In the genomic region with DNA sequence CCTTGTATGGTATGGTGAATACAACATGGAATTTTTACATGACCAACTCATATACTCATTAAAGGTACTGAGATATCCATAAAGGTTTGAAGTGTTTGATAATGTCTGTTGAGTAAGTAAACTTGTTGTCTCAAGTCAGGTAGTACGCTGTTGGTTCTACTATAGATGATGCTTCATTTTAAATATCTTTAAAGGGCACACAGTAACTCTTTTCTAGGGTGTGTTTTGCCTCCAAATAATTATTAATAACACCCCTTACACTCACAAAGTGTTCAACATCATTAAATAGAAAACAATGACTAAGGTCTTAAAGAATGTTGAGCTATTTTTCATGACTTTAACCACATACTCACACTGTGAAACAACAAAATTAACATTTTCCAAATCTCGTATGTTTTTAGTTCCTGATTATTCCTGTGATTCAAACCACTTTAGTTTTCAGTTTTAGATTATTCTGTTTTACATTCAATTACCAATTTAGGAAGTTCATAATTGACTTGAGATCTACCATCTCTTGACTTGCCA, we compare ENCODE assay signal across 19 cellular contexts.
DNase-seq lines count a peak whose midpoint lies in the region; ATAC-seq and TF ChIP-seq lines count a peak whose summit lies in the region.
"Had no signal": no experiment of that assay in that cellular context is flagged by ENCODE, and none has a peak within 500 bp of the region (broad histone marks: within the 10 kb centered on the region; RNA-seq: fewer than 3 reads in every experiment).

No MANE protein-coding gene starts in this region.

- no peaks in the 10 kb centered on the region for H3K36me3 Mint-ChIP-seq in HFFc6 (ENCODE audit: low read depth)

- H3K9me3 Mint-ChIP-seq in HFFc6: no peaks in the 10 kb centered on the region
- H3K9me3 Mint-ChIP-seq: GM23338 had no signal

- peak overlapping the region; percentile 57 for H3K4me2 ChIP-seq in smooth muscle cell
- H3K4me2 ChIP-seq: BLaER1 treated with 17β-estradiol and CSF1 and Interleukin-3, amounts not matched to agents 10 nM and 100 nM; GM23338 had no signal

- H3K9me3 ChIP-seq in smooth muscle cell (replicated peaks; ENCODE audit: low read depth): no peaks in the 10 kb centered on the region
- H3K9me3 ChIP-seq: BLaER1 treated with 17β-estradiol and CSF1 and Interleukin-3, amounts not matched to agents 10 nM and 100 nM; spleen had no signal

- no peaks in the 10 kb centered on the region for H3K27me3 ChIP-seq in smooth muscle cell (ENCODE audit: low read depth)
- H3K27me3 ChIP-seq: BLaER1 treated with 17β-estradiol and CSF1 and Interleukin-3, amounts not matched to agents 10 nM and 100 nM; spleen had no signal

- peak overlapping the region; percentile 36 for H3K9ac ChIP-seq in smooth muscle cell (ENCODE audit: low read depth)
- H3K9ac ChIP-seq: BLaER1 treated with 17β-estradiol and CSF1 and Interleukin-3, amounts not matched to agents 10 nM and 100 nM had no signal

- no peak for TF ChIP-seq CTCF in HFFc6 (IDR thresholded peaks at IDR 0.05)
- TF ChIP-seq CTCF in smooth muscle cell (IDR thresholded peaks at IDR 0.05; ENCODE audit: borderline replicate concordance, insufficient read depth, poor library complexity, severe bottlenecking): no peak

- H3K27ac Mint-ChIP-seq in HFFc6: peak overlapping the region; percentile 52
- H3K27ac Mint-ChIP-seq: GM23338 had no signal

- H3K79me2 ChIP-seq in smooth muscle cell (ENCODE audit: low read depth): no peaks in the 10 kb centered on the region

- peaks cover 59% of the 10 kb centered on the region for H3K4me1 Mint-ChIP-seq in HFFc6 (ENCODE audit: low read depth)

- peak overlapping the region; percentile 86 for H3K27ac ChIP-seq in smooth muscle cell (ENCODE audit: low read depth)
- H3K27ac ChIP-seq: BLaER1 treated with 17β-estradiol and CSF1 and Interleukin-3, amounts not matched to agents 10 nM and 100 nM; coronary artery; spleen had no signal

- H3F3A ChIP-seq in smooth muscle cell (ENCODE audit: low read depth): peaks cover 11% of the 10 kb centered on the region

- H2AFZ ChIP-seq in smooth muscle cell (ENCODE audit: low read depth): no peak overlapping the region
- H2AFZ ChIP-seq: GM23338 had no signal

- H3K4me3 Mint-ChIP-seq in HFFc6: peak overlapping the region; percentile 13; the same call in 1 of the 2 replicates
- H3K4me3 Mint-ChIP-seq: GM23338 had no signal

- H3K36me3 ChIP-seq in smooth muscle cell (ENCODE audit: low read depth): no peaks in the 10 kb centered on the region
- H3K36me3 ChIP-seq: BLaER1 treated with 17β-estradiol and CSF1 and Interleukin-3, amounts not matched to agents 10 nM and 100 nM; spleen had no signal

- H3K27me3 Mint-ChIP-seq in HFFc6 (ENCODE audit: insufficient read depth): no peaks in the 10 kb centered on the region

- ATAC-seq in GM18868 (IDR thresholded peaks at IDR 0.05; ENCODE audit: unreplicated experiment): no peak
- ATAC-seq: GM23338, left ventricle myocardium superior had no signal

- H3K4me3 ChIP-seq in smooth muscle cell: no peak overlapping the region
- H3K4me3 ChIP-seq: BLaER1 treated with 17β-estradiol and CSF1 and Interleukin-3, amounts not matched to agents 10 nM and 100 nM; coronary artery; GM23338; spleen had no signal

- peaks cover 21% of the 10 kb centered on the region for H3K4me1 ChIP-seq in smooth muscle cell (ENCODE audit: low read depth)
- H3K4me1 ChIP-seq: BLaER1 treated with 17β-estradiol and CSF1 and Interleukin-3, amounts not matched to agents 10 nM and 100 nM; spleen had no signal

- no peaks in the 10 kb centered on the region for H4K20me1 ChIP-seq in smooth muscle cell (ENCODE audit: low read depth)
- H4K20me1 ChIP-seq: BLaER1 treated with 17β-estradiol and CSF1 and Interleukin-3, amounts not matched to agents 10 nM and 100 nM had no signal

- 66% methylated on average over 2 of the region's 2 CpGs for WGBS in smooth muscle cell (ENCODE audit: low lambda C conversion rate)

- DNase-seq in HFFc6 (no peak), astrocyte of the hippocampus (ENCODE audit: low read depth, low spot score) (peak; percentile 26), kidney tubule cell (ENCODE audit: low spot score) (peak; percentile 52), smooth muscle cell (lab: John Stamatoyannopoulos, UW; ENCODE audit: unreplicated experiment) (no peak), NOMO-1 (lab: John Stamatoyannopoulos, UW; ENCODE audit: unreplicated experiment in 2 of 2) (no peak), DMS79 treated with DMSO at 0.1 percent for 48 hours (lab: John Stamatoyannopoulos, UW) (no peak)
- DNase-seq in activated CD4-positive, alpha-beta T cell treated with anti-CD3 and anti-CD28 coated beads for 4 hours: no peak
- DNase-seq: activated CD4-positive, alpha-beta T cell treated with anti-CD3 and anti-CD28 coated beads, Interleukin-2, amount 50 U/mL, for 1 hour; activated CD8-positive, alpha-beta memory T cell treated with anti-CD3 and anti-CD28 coated beads, Interleukin-2, amount 50 U/mL, for 48 hours; activated naive CD4-positive, alpha-beta T cell; aorta; DMS 273 treated with DMSO at 0.1 percent for 48 hours; left ventricle myocardium superior; NCI-H146; spleen had no signal

Comparison
In these comparisons a context has a peak if more than half of its experiments do, and no peak if none do; other contexts are left out.
1. DNase-seq: peak in astrocyte of the hippocampus (single experiment) and kidney tubule cell (single experiment); none in HFFc6 (single experiment), smooth muscle cell (single experiment), NOMO-1 (0 of 2), DMS79 treated with DMSO at 0.1 percent for 48 hours (single experiment) and activated CD4-positive, alpha-beta T cell treated with anti-CD3 and anti-CD28 coated beads for 4 hours (0 of 2).